17 cellular contexts compared by ENCODE assay signal in genomic region chr6:33105916-33106871, GRCh38.
"Had no signal": no experiment of that assay in that cellular context is flagged by ENCODE, and none has a peak within 500 bp of the region (broad histone marks: within the 10 kb centered on the region; RNA-seq: fewer than 3 reads in every experiment).

No MANE protein-coding gene starts in this region.

- H3K4me1 Mint-ChIP-seq: activated CD8-positive, alpha-beta memory T cell treated with anti-CD3 and anti-CD28 coated beads, Interleukin-2, amount 10 ng/mL, durations not matched to agents 7 days and 5 days; activated naive CD8-positive, alpha-beta T cell treated with anti-CD3 and anti-CD28 coated beads for 36 hours; stimulated activated naive CD8-positive, alpha-beta T cell treated with anti-CD3 and anti-CD28 coated beads, Interleukin-15, amount 100 ng/mL, for 72 hours had no signal

- H3K4me3 ChIP-seq: mucosa of descending colon, psoas muscle, suprapubic skin had no signal

- DNase-seq: activated CD4-positive, alpha-beta T cell treated with anti-CD3 and anti-CD28 coated beads, Interleukin-2, amount 50 U/mL, for 48 hours; activated CD4-positive, CD25-positive, alpha-beta regulatory T cell treated with anti-CD3 and anti-CD28 coated beads, Interleukin-2, amount 50 U/mL, for 72 hours; activated CD8-positive, alpha-beta memory T cell treated with anti-CD3 and anti-CD28 coated beads, Interleukin-2, amount 10 ng/mL, durations not matched to agents 7 days and 5 days; activated naive CD4-positive, alpha-beta T cell; activated naive CD8-positive, alpha-beta T cell treated with anti-CD3 and anti-CD28 coated beads for 36 hours; amniotic stem cell; left ventricle myocardium superior; naive B cell; psoas muscle; right cardiac atrium; stimulated activated CD4-positive, alpha-beta T cell treated with anti-CD3 and anti-CD28 coated beads, Interleukin-2, amount 100 ng/mL, for 24 hours; stimulated activated naive CD8-positive, alpha-beta T cell treated with anti-CD3 and anti-CD28 coated beads, Interleukin-15, amount 100 ng/mL, for 72 hours; trophoblast cell had no signal

- ATAC-seq: activated CD8-positive, alpha-beta memory T cell treated with anti-CD3 and anti-CD28 coated beads, Interleukin-2, amount 10 ng/mL, durations not matched to agents 7 days and 5 days; left ventricle myocardium superior; mucosa of descending colon; psoas muscle; right cardiac atrium; stimulated activated naive CD8-positive, alpha-beta T cell treated with anti-CD3 and anti-CD28 coated beads, Interleukin-15, amount 100 ng/mL, for 72 hours had no signal

- H3K4me3 Mint-ChIP-seq: activated CD8-positive, alpha-beta memory T cell treated with anti-CD3 and anti-CD28 coated beads, Interleukin-2, amount 10 ng/mL, durations not matched to agents 7 days and 5 days; activated naive CD8-positive, alpha-beta T cell treated with anti-CD3 and anti-CD28 coated beads for 36 hours; memory B cell; stimulated activated naive CD8-positive, alpha-beta T cell treated with anti-CD3 and anti-CD28 coated beads, Interleukin-15, amount 100 ng/mL, for 72 hours; T-helper 1 cell treated with Interleukin-12 subunit alpha and Interleukin-12 subunit beta and Interleukin-4 antibody, amounts not matched to agents 30 μg/mL and 1 μg/mL, for 36 hours had no signal

- H3K4me1 ChIP-seq: psoas muscle, suprapubic skin had no signal

- H3K36me3 Mint-ChIP-seq: activated naive CD8-positive, alpha-beta T cell treated with anti-CD3 and anti-CD28 coated beads for 36 hours had no signal

- H3K27ac ChIP-seq: psoas muscle, suprapubic skin had no signal

- H3K27ac Mint-ChIP-seq: activated CD8-positive, alpha-beta memory T cell treated with anti-CD3 and anti-CD28 coated beads, Interleukin-2, amount 10 ng/mL, durations not matched to agents 7 days and 5 days; activated naive CD8-positive, alpha-beta T cell treated with anti-CD3 and anti-CD28 coated beads for 36 hours; memory B cell; stimulated activated naive CD8-positive, alpha-beta T cell treated with anti-CD3 and anti-CD28 coated beads, Interleukin-15, amount 100 ng/mL, for 72 hours; T-helper 1 cell treated with Interleukin-12 subunit alpha and Interleukin-12 subunit beta and Interleukin-4 antibody, amounts not matched to agents 30 μg/mL and 1 μg/mL, for 36 hours had no signal
